2 cellular contexts compared by ENCODE assay signal in the genomic region with DNA sequence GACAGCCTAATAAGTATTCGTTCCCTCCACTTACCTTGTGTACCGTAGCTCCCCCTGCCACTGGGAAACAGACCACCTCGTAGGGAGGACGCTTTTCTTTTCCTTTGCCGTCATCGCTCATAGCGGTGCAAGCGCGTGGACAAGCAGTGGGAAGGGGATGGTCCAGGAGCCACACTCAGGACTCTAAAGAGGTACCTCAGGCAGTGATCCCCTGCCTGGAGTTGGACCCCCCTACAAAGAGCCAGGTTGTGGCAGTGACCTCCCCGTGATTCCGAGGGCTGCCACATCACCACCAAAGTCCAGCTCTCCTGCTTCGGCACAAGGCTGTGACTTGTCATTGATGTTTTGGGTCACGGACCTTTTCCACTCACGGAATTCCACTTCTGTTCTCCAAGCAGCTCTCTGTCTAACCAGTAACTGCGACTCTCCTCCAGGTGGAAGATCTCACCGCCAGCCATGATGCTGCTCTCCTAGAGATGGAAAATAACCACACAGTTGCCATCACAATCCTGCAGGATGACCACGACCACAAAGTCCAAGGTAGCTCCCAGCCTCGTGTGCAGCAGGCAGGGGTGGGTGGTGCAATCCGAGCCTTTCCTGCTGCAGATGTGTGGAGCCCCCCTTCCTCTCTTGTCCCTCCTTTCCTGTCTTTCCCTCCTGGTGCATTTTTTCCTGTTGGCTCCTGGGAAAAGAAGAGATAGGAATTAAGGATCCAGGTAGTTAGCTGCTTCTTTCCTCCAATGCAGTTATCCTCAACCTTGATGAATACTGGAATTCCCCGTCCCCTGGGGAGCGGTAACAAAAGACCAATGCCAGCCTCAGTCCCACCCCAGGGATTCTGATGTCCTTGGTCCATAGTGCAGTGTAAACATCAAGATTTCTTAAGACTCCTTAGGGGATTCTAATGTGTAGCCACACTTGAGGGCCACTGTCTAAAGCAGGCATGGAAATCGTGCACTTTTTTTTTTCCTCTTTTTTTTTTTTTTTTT.
TF ChIP-seq lines count a peak whose summit lies in the region.

No MANE protein-coding gene starts in this region.

TF ChIP-seq in GM23338, 12 proteins besides CTCF, POLR2A, EP300 and RAD21 (continues in another document):
- no peak for TF ChIP-seq CREB1 (CRISPR knock-in tag; IDR thresholded peaks at IDR 0.05; ENCODE audit: low read depth)
- TF ChIP-seq, protein P1, sequence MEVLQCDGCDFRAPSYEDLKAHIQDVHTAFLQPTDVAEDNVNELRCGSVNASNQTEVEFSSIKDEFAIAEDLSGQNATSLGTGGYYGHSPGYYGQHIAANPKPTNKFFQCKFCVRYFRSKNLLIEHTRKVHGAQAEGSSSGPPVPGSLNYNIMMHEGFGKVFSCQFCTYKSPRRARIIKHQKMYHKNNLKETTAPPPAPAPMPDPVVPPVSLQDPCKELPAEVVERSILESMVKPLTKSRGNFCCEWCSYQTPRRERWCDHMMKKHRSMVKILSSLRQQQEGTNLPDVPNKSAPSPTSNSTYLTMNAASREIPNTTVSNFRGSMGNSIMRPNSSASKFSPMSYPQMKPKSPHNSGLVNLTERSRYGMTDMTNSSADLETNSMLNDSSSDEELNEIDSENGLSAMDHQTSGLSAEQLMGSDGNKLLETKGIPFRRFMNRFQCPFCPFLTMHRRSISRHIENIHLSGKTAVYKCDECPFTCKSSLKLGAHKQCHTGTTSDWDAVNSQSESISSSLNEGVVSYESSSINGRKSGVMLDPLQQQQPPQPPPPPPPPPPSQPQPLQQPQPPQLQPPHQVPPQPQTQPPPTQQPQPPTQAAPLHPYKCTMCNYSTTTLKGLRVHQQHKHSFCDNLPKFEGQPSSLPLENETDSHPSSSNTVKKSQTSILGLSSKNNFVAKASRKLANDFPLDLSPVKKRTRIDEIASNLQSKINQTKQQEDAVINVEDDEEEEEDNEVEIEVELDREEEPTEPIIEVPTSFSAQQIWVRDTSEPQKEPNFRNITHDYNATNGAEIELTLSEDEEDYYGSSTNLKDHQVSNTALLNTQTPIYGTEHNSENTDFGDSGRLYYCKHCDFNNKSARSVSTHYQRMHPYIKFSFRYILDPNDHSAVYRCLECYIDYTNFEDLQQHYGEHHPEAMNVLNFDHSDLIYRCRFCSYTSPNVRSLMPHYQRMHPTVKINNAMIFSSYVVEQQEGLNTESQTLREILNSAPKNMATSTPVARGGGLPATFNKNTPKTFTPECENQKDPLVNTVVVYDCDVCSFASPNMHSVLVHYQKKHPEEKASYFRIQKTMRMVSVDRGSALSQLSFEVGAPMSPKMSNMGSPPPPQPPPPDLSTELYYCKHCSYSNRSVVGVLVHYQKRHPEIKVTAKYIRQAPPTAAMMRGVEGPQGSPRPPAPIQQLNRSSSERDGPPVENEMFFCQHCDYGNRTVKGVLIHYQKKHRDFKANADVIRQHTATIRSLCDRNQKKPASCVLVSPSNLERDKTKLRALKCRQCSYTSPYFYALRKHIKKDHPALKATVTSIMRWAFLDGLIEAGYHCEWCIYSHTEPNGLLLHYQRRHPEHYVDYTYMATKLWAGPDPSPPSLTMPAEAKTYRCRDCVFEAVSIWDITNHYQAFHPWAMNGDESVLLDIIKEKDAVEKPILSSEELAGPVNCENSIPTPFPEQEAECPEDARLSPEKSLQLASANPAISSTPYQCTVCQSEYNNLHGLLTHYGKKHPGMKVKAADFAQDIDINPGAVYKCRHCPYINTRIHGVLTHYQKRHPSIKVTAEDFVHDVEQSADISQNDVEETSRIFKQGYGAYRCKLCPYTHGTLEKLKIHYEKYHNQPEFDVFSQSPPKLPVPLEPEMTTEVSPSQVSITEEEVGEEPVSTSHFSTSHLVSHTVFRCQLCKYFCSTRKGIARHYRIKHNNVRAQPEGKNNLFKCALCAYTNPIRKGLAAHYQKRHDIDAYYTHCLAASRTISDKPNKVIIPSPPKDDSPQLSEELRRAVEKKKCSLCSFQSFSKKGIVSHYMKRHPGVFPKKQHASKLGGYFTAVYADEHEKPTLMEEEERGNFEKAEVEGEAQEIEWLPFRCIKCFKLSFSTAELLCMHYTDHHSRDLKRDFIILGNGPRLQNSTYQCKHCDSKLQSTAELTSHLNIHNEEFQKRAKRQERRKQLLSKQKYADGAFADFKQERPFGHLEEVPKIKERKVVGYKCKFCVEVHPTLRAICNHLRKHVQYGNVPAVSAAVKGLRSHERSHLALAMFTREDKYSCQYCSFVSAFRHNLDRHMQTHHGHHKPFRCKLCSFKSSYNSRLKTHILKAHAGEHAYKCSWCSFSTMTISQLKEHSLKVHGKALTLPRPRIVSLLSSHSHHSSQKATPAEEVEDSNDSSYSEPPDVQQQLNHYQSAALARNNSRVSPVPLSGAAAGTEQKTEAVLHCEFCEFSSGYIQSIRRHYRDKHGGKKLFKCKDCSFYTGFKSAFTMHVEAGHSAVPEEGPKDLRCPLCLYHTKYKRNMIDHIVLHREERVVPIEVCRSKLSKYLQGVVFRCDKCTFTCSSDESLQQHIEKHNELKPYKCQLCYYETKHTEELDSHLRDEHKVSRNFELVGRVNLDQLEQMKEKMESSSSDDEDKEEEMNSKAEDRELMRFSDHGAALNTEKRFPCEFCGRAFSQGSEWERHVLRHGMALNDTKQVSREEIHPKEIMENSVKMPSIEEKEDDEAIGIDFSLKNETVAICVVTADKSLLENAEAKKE (CRISPR knock-in tag; IDR thresholded peaks at IDR 0.05) = no peak; the same call in 1 of the 2 replicates
- TF ChIP-seq POLR2AphosphoS5 (IDR thresholded peaks at IDR 0.05; ENCODE audit: low read depth) = no peak
- TF ChIP-seq, protein P2, sequence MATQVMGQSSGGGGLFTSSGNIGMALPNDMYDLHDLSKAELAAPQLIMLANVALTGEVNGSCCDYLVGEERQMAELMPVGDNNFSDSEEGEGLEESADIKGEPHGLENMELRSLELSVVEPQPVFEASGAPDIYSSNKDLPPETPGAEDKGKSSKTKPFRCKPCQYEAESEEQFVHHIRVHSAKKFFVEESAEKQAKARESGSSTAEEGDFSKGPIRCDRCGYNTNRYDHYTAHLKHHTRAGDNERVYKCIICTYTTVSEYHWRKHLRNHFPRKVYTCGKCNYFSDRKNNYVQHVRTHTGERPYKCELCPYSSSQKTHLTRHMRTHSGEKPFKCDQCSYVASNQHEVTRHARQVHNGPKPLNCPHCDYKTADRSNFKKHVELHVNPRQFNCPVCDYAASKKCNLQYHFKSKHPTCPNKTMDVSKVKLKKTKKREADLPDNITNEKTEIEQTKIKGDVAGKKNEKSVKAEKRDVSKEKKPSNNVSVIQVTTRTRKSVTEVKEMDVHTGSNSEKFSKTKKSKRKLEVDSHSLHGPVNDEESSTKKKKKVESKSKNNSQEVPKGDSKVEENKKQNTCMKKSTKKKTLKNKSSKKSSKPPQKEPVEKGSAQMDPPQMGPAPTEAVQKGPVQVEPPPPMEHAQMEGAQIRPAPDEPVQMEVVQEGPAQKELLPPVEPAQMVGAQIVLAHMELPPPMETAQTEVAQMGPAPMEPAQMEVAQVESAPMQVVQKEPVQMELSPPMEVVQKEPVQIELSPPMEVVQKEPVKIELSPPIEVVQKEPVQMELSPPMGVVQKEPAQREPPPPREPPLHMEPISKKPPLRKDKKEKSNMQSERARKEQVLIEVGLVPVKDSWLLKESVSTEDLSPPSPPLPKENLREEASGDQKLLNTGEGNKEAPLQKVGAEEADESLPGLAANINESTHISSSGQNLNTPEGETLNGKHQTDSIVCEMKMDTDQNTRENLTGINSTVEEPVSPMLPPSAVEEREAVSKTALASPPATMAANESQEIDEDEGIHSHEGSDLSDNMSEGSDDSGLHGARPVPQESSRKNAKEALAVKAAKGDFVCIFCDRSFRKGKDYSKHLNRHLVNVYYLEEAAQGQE (IDR thresholded peaks at IDR 0.05; ENCODE audit: unreplicated experiment) = no peak
- TF ChIP-seq JUNB (IDR thresholded peaks at IDR 0.05; ENCODE audit: unreplicated experiment) = no peak
- no peak for TF ChIP-seq EZH2 (IDR thresholded peaks at IDR 0.05; ENCODE audit: low read depth, unreplicated experiment)

TF ChIP-seq in WTC11, 78 proteins besides CTCF, POLR2A, EP300 and RAD21:
- TF ChIP-seq ZNF423 (CRISPR knock-in tag; IDR thresholded peaks at IDR 0.05) (peak; percentile 7; the same call in 1 of the 2 replicates), PRRX2 (CRISPR knock-in tag; IDR thresholded peaks at IDR 0.05) (no peak), NFATC4 (CRISPR knock-in tag; IDR thresholded peaks at IDR 0.05) (no peak), ZBTB21 (CRISPR knock-in tag; IDR thresholded peaks at IDR 0.05; ENCODE audit: borderline replicate concordance) (no peak), E2F5 (CRISPR knock-in tag; IDR thresholded peaks at IDR 0.05) (no peak)
- TF ChIP-seq, protein P3, sequence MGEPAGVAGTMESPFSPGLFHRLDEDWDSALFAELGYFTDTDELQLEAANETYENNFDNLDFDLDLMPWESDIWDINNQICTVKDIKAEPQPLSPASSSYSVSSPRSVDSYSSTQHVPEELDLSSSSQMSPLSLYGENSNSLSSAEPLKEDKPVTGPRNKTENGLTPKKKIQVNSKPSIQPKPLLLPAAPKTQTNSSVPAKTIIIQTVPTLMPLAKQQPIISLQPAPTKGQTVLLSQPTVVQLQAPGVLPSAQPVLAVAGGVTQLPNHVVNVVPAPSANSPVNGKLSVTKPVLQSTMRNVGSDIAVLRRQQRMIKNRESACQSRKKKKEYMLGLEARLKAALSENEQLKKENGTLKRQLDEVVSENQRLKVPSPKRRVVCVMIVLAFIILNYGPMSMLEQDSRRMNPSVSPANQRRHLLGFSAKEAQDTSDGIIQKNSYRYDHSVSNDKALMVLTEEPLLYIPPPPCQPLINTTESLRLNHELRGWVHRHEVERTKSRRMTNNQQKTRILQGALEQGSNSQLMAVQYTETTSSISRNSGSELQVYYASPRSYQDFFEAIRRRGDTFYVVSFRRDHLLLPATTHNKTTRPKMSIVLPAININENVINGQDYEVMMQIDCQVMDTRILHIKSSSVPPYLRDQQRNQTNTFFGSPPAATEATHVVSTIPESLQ (CRISPR knock-in tag; IDR thresholded peaks at IDR 0.05) = no peak
